14 cellular contexts compared by ENCODE assay signal in genomic region chr14:89331398-89331797, GRCh38.
A peak's percentile ranks its signal among the peaks of the same experiment; 100 is the strongest.
DNase-seq lines count a peak whose midpoint lies in the region; ATAC-seq lines count a peak whose summit lies in the region.
"Had no signal": no experiment of that assay in that cellular context is flagged by ENCODE, and none has a peak within 500 bp of the region (broad histone marks: within the 10 kb centered on the region; RNA-seq: fewer than 3 reads in every experiment).

No MANE protein-coding gene starts in this region.

- intact Hi-C loops in Right ventricle myocardium superior (cut with DNase I) = no loop called here

- peak overlapping the region; percentile 59 to 62 for H3K4me3 Mint-ChIP-seq in stimulated activated naive B cell treated with anti-CD40 and anti-IgM and Interleukin-4, amounts not matched to agents 10 μg/mL and 1 μg/mL and 100 μg/mL, for 72 hours
- H3K4me3 Mint-ChIP-seq: mesothelial cell of epicardium had no signal

- peak; percentile 1 for DNase-seq in activated CD8-positive, alpha-beta memory T cell treated with anti-CD3 and anti-CD28 coated beads, Interleukin-2, amount 50 U/mL, for 48 hours
- DNase-seq in activated CD8-positive, alpha-beta memory T cell treated with anti-CD3 and anti-CD28 coated beads for 24 hours = no peak
- DNase-seq in stimulated activated naive B cell treated with anti-CD40 and anti-IgM and Interleukin-4, amounts not matched to agents 10 μg/mL and 1 μg/mL and 100 μg/mL, for 72 hours = peak; percentile 31
- no peak for DNase-seq in AG20443 (ENCODE audit: low spot score)
- no peak for DNase-seq in Right ventricle myocardium superior
- DNase-seq in DMS53 (lab: John Stamatoyannopoulos, UW) = no peak
- DNase-seq: glutamatergic neuron, NCI-H446 treated with DMSO at 0.1 percent for 48 hours, sigmoid colon, T-helper 17 cell had no signal

- H3K36me3 Mint-ChIP-seq in stimulated activated naive B cell treated with anti-CD40 and anti-IgM and Interleukin-4, amounts not matched to agents 10 μg/mL and 1 μg/mL and 100 μg/mL, for 72 hours = peaks cover 42 to 61% of the 10 kb centered on the region in 2 donors

- peaks cover 42 to 67% of the 10 kb centered on the region in 2 donors for H3K4me1 Mint-ChIP-seq in stimulated activated naive B cell treated with anti-CD40 and anti-IgM and Interleukin-4, amounts not matched to agents 10 μg/mL and 1 μg/mL and 100 μg/mL, for 72 hours

- H3K27me3 Mint-ChIP-seq in stimulated activated naive B cell treated with anti-CD40 and anti-IgM and Interleukin-4, amounts not matched to agents 10 μg/mL and 1 μg/mL and 100 μg/mL, for 72 hours = no peaks in the 10 kb centered on the region
- H3K27me3 Mint-ChIP-seq: T-helper 17 cell had no signal

- H3K27ac Mint-ChIP-seq in stimulated activated naive B cell treated with anti-CD40 and anti-IgM and Interleukin-4, amounts not matched to agents 10 μg/mL and 1 μg/mL and 100 μg/mL, for 72 hours = peak overlapping the region; percentile 92
- H3K27ac Mint-ChIP-seq: T-helper 17 cell had no signal

- peak; percentile 87 for ATAC-seq in HG02678 (IDR thresholded peaks at IDR 0.05; ENCODE audit: unreplicated experiment)
- ATAC-seq in HG03469 (IDR thresholded peaks at IDR 0.05; ENCODE audit: unreplicated experiment) = peak; percentile 83
- ATAC-seq in stimulated activated naive B cell treated with anti-CD40 and anti-IgM and Interleukin-4, amounts not matched to agents 10 μg/mL and 1 μg/mL and 100 μg/mL, for 72 hours (replicated peaks) = peak; percentile 93 to 95
- ATAC-seq in Right ventricle myocardium superior (ENCODE audit: poor library complexity) = no peak
- ATAC-seq: A549, T-helper 17 cell had no signal

- H3K9me3 Mint-ChIP-seq in stimulated activated naive B cell treated with anti-CD40 and anti-IgM and Interleukin-4, amounts not matched to agents 10 μg/mL and 1 μg/mL and 100 μg/mL, for 72 hours = peaks cover 0 to 2% of the 10 kb centered on the region in 2 donors
- H3K9me3 Mint-ChIP-seq: mesothelial cell of epicardium had no signal

Comparison
In these comparisons a context has a peak if more than half of its experiments do, and no peak if none do; other contexts are left out.
1. DNase-seq: peak in activated CD8-positive, alpha-beta memory T cell treated with anti-CD3 and anti-CD28 coated beads, Interleukin-2, amount 50 U/mL, for 48 hours (single experiment) and stimulated activated naive B cell treated with anti-CD40 and anti-IgM and Interleukin-4, amounts not matched to agents 10 μg/mL and 1 μg/mL and 100 μg/mL, for 72 hours (single experiment); none in activated CD8-positive, alpha-beta memory T cell treated with anti-CD3 and anti-CD28 coated beads for 24 hours (single experiment), AG20443 (single experiment), Right ventricle myocardium superior (single experiment) and DMS53 (single experiment).